In genomic region chr1:218705911-218706893, GRCh38 we compare ENCODE assay signal across 1 cellular context.
TF ChIP-seq lines count a peak whose summit lies in the region.

No MANE protein-coding gene starts in this region.

TF ChIP-seq in A549, 52 proteins besides CTCF, POLR2A, EP300 and RAD21 (continued from another document):
- TF ChIP-seq USF2 (IDR thresholded peaks at IDR 0.05) (no peak), PHF8 (IDR thresholded peaks at IDR 0.05; ENCODE audit: borderline replicate concordance, low read depth) (no peak), EHMT2 (IDR thresholded peaks at IDR 0.05; ENCODE audit: low read depth) (no peak), RARB (CRISPR knock-in tag; IDR thresholded peaks at IDR 0.05) (peak; percentile 99), POLR2AphosphoS2 (conservative IDR thresholded peaks at IDR 0.05; ENCODE audit: low read length) (no peak), MYC (IDR thresholded peaks at IDR 0.05; ENCODE audit: borderline replicate concordance, low read length) (no peak), HEYL (CRISPR knock-in tag; IDR thresholded peaks at IDR 0.05) (peak; percentile 77; the same call in 1 of the 2 replicates), NR3C1 (IDR thresholded peaks at IDR 0.05) (no peak), ZFP36 (IDR thresholded peaks at IDR 0.05; ENCODE audit: borderline replicate concordance, partially characterized antibody) (no peak), JUNB (IDR thresholded peaks at IDR 0.05) (peak; percentile 100), HOXB5 (CRISPR knock-in tag; IDR thresholded peaks at IDR 0.05) (peak; percentile 94), GATA3 (IDR thresholded peaks at IDR 0.05; ENCODE audit: borderline replicate concordance) (peak; percentile 98), TFCP2L1 (CRISPR knock-in tag; IDR thresholded peaks at IDR 0.05) (no peak), CEBPB (IDR thresholded peaks at IDR 0.05) (peak; percentile 97 to 99), MAZ (IDR thresholded peaks at IDR 0.05; ENCODE audit: borderline replicate concordance, low read depth, low read length) (no peak), HES2 (IDR thresholded peaks at IDR 0.05) (peak; percentile 84), FOSB (CRISPR knock-in tag; IDR thresholded peaks at IDR 0.05) (peak; percentile 72; the same call in 1 of the 2 replicates), KDM1A (IDR thresholded peaks at IDR 0.05; ENCODE audit: low read depth) (no peak), PBX3 (IDR thresholded peaks at IDR 0.05) (peak; percentile 86), EHF (CRISPR knock-in tag; IDR thresholded peaks at IDR 0.05) (peak; percentile 62; the same call in 1 of the 2 replicates), KDM5A (IDR thresholded peaks at IDR 0.05) (no peak), HOXA7 (CRISPR knock-in tag; IDR thresholded peaks at IDR 0.05) (0 out of 2 replicates have a peak, but pooled peaks have one; percentile 51), NFE2L2 (conservative IDR thresholded peaks at IDR 0.05; ENCODE audit: low read length) (no peak), BHLHE40 (IDR thresholded peaks at IDR 0.05; ENCODE audit: low read depth, low read length) (no peak), CBX2 (IDR thresholded peaks at IDR 0.05; ENCODE audit: borderline replicate concordance, low read depth) (no peak), CHD2 (IDR thresholded peaks at IDR 0.05; ENCODE audit: low read length, partially characterized antibody) (no peak), HDAC2 (IDR thresholded peaks at IDR 0.05) (no peak), NPAS2 (CRISPR knock-in tag; IDR thresholded peaks at IDR 0.05; ENCODE audit: borderline replicate concordance) (no peak), CHD4 (IDR thresholded peaks at IDR 0.05; ENCODE audit: borderline replicate concordance) (no peak), FOXS1 (CRISPR knock-in tag; IDR thresholded peaks at IDR 0.05) (0 out of 2 replicates have a peak, but pooled peaks have one; percentile 63), MAFK (IDR thresholded peaks at IDR 0.05; ENCODE audit: partially characterized antibody) (peak; percentile 30), TP53 (CRISPR knock-in tag; IDR thresholded peaks at IDR 0.05) (no peak), ZSCAN20 (CRISPR knock-in tag; IDR thresholded peaks at IDR 0.05) (peak; percentile 84; the same call in 1 of the 2 replicates), FOSL2 (IDR thresholded peaks at IDR 0.05) (peak; percentile 96), FOSL2 (CRISPR knock-in tag; IDR thresholded peaks at IDR 0.05) (peak; percentile 99)
- TF ChIP-seq, protein P1, sequence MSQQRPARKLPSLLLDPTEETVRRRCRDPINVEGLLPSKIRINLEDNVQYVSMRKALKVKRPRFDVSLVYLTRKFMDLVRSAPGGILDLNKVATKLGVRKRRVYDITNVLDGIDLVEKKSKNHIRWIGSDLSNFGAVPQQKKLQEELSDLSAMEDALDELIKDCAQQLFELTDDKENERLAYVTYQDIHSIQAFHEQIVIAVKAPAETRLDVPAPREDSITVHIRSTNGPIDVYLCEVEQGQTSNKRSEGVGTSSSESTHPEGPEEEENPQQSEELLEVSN (IDR thresholded peaks at IDR 0.05; ENCODE audit: borderline replicate concordance, low read depth) = 0 out of 2 replicates have a peak, but pooled peaks have one; percentile 21
- TF ChIP-seq, protein P2, sequence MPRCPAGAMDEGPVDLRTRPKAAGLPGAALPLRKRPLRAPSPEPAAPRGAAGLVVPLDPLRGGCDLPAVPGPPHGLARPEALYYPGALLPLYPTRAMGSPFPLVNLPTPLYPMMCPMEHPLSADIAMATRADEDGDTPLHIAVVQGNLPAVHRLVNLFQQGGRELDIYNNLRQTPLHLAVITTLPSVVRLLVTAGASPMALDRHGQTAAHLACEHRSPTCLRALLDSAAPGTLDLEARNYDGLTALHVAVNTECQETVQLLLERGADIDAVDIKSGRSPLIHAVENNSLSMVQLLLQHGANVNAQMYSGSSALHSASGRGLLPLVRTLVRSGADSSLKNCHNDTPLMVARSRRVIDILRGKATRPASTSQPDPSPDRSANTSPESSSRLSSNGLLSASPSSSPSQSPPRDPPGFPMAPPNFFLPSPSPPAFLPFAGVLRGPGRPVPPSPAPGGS (IDR thresholded peaks at IDR 0.05) = peak; percentile 99
